ENCODE assay signal across 1 cellular context in the genomic region with DNA sequence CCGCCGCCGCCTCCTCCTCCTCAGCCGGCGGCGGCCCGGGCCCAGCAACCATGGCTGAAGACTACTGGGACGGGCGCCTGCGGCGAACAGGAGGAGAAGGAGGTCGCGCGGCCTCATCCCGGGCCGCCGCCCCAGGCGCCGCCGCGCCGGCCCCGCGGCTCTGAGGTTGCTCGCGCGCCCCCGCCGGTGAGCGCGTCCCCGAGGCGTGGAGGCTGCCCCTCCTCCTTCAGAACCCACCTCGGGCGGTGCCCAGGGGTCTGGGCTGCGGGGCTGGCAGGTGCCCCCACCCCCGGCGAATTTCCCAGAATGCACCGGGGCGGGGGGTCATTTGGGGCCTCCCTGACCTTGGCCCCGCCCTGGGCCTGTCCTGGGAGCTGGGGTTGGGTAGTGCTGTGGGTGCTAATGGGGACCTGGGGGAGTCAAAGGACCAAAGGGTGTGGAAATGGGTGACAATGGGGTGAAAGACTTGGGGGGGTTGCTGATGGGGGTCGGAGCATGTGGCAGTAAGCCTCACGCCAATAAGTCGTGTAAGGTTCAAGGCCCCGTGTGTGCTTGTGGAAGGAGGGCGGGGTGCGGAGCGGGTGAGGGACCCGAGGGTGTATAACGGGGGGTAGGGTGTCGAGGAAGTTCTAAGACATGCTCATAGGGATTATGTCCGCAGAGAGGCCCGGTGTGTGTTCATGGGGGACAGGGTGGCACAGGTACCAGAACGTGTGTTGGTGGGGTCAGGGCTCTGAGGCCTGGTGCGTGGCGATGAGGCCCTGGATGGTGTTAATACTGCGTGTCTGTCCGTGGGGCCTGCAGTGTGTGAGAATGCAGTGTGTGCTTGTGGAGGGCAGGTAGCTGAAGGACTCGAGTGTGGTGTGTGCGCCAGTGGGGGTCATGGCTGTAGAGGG.
TF ChIP-seq lines count a peak whose summit lies in the region.

No MANE protein-coding gene starts in this region.

TF ChIP-seq in H1, 55 proteins besides CTCF, POLR2A, EP300 and RAD21:
- TF ChIP-seq CEBPB (IDR thresholded peaks at IDR 0.05; ENCODE audit: low read depth, low read length) (no peak), TAF1 (IDR thresholded peaks at IDR 0.05; ENCODE audit: low read depth, low read length) (0 out of 2 replicates have a peak, but pooled peaks have one; percentile 10), POLR2AphosphoS5 (IDR thresholded peaks at IDR 0.05; ENCODE audit: low read depth, low read length) (0 out of 2 replicates have a peak, but pooled peaks have one; percentile 18), PHF8 (conservative IDR thresholded peaks at IDR 0.05; ENCODE audit: low read depth, low read length) (peak; percentile 75; the same call in 1 of the 2 replicates)
- TF ChIP-seq, protein P1, sequence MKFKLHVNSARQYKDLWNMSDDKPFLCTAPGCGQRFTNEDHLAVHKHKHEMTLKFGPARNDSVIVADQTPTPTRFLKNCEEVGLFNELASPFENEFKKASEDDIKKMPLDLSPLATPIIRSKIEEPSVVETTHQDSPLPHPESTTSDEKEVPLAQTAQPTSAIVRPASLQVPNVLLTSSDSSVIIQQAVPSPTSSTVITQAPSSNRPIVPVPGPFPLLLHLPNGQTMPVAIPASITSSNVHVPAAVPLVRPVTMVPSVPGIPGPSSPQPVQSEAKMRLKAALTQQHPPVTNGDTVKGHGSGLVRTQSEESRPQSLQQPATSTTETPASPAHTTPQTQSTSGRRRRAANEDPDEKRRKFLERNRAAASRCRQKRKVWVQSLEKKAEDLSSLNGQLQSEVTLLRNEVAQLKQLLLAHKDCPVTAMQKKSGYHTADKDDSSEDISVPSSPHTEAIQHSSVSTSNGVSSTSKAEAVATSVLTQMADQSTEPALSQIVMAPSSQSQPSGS (IDR thresholded peaks at IDR 0.05; ENCODE audit: low read length), result no peak
